Comparison of ENCODE assay signal across 8 cellular contexts in the genomic region with DNA sequence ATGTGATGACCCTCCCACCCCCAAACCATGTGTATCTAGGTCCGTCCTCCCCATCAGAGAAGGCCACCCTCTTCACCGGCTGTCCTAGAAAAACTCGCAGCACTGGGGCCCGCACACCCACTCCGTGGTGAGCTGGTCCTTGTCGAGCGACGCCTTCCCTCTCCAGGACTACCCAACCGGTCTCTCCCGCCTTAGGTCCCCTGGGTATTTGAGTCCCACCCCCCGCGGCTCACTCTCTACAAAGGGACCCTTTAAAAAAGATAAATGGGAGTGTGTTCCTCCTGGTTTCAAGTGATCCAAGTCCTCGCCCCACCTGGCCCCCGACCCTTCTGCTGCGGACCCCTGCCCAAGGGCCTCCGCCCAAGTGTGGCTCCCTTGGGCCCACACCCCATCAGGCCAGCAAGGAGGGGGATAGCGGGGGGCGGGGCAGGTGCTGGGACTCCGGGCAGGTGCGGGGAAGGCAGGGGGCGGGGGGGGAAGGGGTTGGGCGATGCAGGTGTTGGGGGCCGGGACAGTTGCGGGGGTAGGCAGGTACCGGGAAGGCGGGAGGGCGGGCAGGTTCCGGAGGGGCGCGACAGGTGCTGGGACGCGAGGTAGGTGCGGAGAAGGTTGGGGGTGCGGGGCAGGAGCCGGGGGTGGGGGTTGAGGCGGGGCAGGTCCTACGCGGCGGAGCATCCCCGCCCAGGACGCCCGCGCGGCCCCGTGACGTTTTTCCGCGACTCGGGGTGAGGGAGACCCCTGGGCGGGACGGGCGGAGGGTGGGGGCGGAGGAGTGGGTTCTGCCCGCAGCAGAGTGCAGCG. TPM values are rescaled to one million over a fixed set of nuclear protein-coding genes. Genes with fewer than 3 reads are reported as not detected.
DNase-seq lines count a peak whose midpoint lies in the region; ATAC-seq and TF ChIP-seq lines count a peak whose summit lies in the region.

No MANE protein-coding gene starts in this region.

- H3K9me3 Mint-ChIP-seq in activated CD8-positive, alpha-beta T cell treated with anti-CD3 and anti-CD28 coated beads for 36 hours: no peaks in the 10 kb centered on the region

- H3K27me3 ChIP-seq in SK-N-SH (ENCODE audit: insufficient read depth) (no peaks in the 10 kb centered on the region), iPS-15b (ENCODE audit: control insufficient read depth, insufficient read depth, low read length) (peaks cover 8% of the 10 kb centered on the region), suprapubic skin (no peaks in the 10 kb centered on the region), foreskin keratinocyte (no peaks in the 10 kb centered on the region)

- H3K4me3 ChIP-seq in SK-N-SH (ENCODE audit: low read depth in 2 of 2, low read length in 1 of 2) (peak overlapping the region; percentile 35 to 41; a peak in 3 of 4 replicates), iPS-15b (ENCODE audit: low read depth, low read length) (peak overlapping the region; percentile 48), suprapubic skin (peak overlapping the region; percentile 90)

- H3K36me3 Mint-ChIP-seq in activated CD8-positive, alpha-beta T cell treated with anti-CD3 and anti-CD28 coated beads for 36 hours (ENCODE audit: low read depth): no peaks in the 10 kb centered on the region

- WGBS in SK-N-SH (ENCODE audit: low lambda C conversion rate): 18% methylated on average over 32 of the region's 55 CpGs
- 15% methylated on average over 16 of the region's 55 CpGs for WGBS in suprapubic skin

- peaks cover 12% of the 10 kb centered on the region for H3F3A ChIP-seq in SK-N-SH (replicated peaks; ENCODE audit: insufficient read depth)

- H3K79me2 ChIP-seq in SK-N-SH (ENCODE audit: insufficient read depth): peaks cover 28% of the 10 kb centered on the region; the same call in 1 of the 2 replicates

- H3K27me3 Mint-ChIP-seq in activated CD8-positive, alpha-beta T cell treated with anti-CD3 and anti-CD28 coated beads for 36 hours: no peaks in the 10 kb centered on the region

- no peaks in the 10 kb centered on the region for H3K9me2 ChIP-seq in SK-N-SH

- H3K9me3 ChIP-seq in SK-N-SH (no peaks in the 10 kb centered on the region), iPS-15b (ENCODE audit: control insufficient read depth, insufficient read depth, low read length) (no peaks in the 10 kb centered on the region), suprapubic skin (no peaks in the 10 kb centered on the region)

- no peak for ATAC-seq in SK-N-SH treated with all-trans-retinoic acid at 6 μM for 48 hours
- no peak for ATAC-seq in activated CD8-positive, alpha-beta T cell treated with anti-CD3 and anti-CD28 coated beads for 36 hours
- ATAC-seq in foreskin keratinocyte: no peak

- H3K4me1 ChIP-seq in SK-N-SH (ENCODE audit: control insufficient read depth in 1 of 2, insufficient read depth in 2 of 2, low read depth in 1 of 2, low read length in 1 of 2) (peaks cover 0 to 17% of the 10 kb centered on the region in 2 experiments; a peak in 1 of 4 replicates), iPS-15b (ENCODE audit: control insufficient read depth, insufficient read depth, low read length) (peaks cover 3% of the 10 kb centered on the region), suprapubic skin (peaks cover 35% of the 10 kb centered on the region), foreskin keratinocyte (no peaks in the 10 kb centered on the region)

- no peak for TF ChIP-seq POLR2A in suprapubic skin (IDR thresholded peaks at IDR 0.05)

- H3K4me1 Mint-ChIP-seq in activated CD8-positive, alpha-beta T cell treated with anti-CD3 and anti-CD28 coated beads for 36 hours (ENCODE audit: low read depth): peaks cover 23% of the 10 kb centered on the region

- intact Hi-C loops in activated CD8-positive, alpha-beta T cell treated with anti-CD3 and anti-CD28 coated beads for 36 hours (cut with micrococcal nuclease): no loop called here

- peak overlapping the region; percentile 42 for H3K4me3 Mint-ChIP-seq in activated CD8-positive, alpha-beta T cell treated with anti-CD3 and anti-CD28 coated beads for 36 hours

- H3K27ac ChIP-seq in SK-N-SH (ENCODE audit: low read depth in 2 of 2, low read length in 1 of 2) (no peak overlapping the region), suprapubic skin (peak overlapping the region; percentile 67), foreskin keratinocyte (no peak overlapping the region)

- TF ChIP-seq CTCF in SK-N-SH (IDR thresholded peaks at IDR 0.05): no peak
- TF ChIP-seq CTCF in activated CD8-positive, alpha-beta T cell treated with anti-CD3 and anti-CD28 coated beads for 36 hours (IDR thresholded peaks at IDR 0.05): no peak
- TF ChIP-seq CTCF in suprapubic skin (IDR thresholded peaks at IDR 0.05): no peak
- TF ChIP-seq CTCF in foreskin keratinocyte (conservative IDR thresholded peaks at IDR 0.05): no peak

- no peak overlapping the region for H2AFZ ChIP-seq in SK-N-SH (ENCODE audit: low read depth)

- POLR2A ChIA-PET in SK-N-SH (lab: Yijun Ruan, JAX): interaction anchor here (0.7 to 1.0 kb wide), 2 partner anchors 12 to 14 kb away, joined by 3 to 7 read pairs; partner anchors contain the start of gene EHMT1
- POLR2A ChIA-PET in activated CD8-positive, alpha-beta T cell treated with anti-CD3 and anti-CD28 coated beads for 36 hours (lab: Charles Lee): interaction anchor here (1.7 kb wide), 1 partner anchor 13 kb away, joined by 7 read pairs; the partner anchor contains the start of gene ZMYND19

- DNase-seq in SK-N-SH: no peak
- DNase-seq in activated CD8-positive, alpha-beta T cell treated with anti-CD3 and anti-CD28 coated beads for 36 hours: no peak
- no peak for DNase-seq in suprapubic skin (ENCODE audit: low spot score in 2 of 2)
- DNase-seq in DMS 273 treated with DMSO at 0.1 percent for 48 hours (lab: John Stamatoyannopoulos, UW): no peak
- DNase-seq in COLO829 (ENCODE audit: low spot score): no peak
- DNase-seq in foreskin keratinocyte: no peak

- peak overlapping the region; percentile 28; the same call in 1 of the 2 replicates for H3K4me2 ChIP-seq in SK-N-SH

- H3K36me3 ChIP-seq in SK-N-SH (replicated peaks in 1 of 2; ENCODE audit: control insufficient read depth in 1 of 2, insufficient read depth in 2 of 2, low read length in 1 of 2) (no peaks in the 10 kb centered on the region), iPS-15b (ENCODE audit: control insufficient read depth, insufficient read depth, low read length) (no peaks in the 10 kb centered on the region), suprapubic skin (no peaks in the 10 kb centered on the region)

- TF ChIP-seq EP300 in SK-N-SH (IDR thresholded peaks at IDR 0.05; ENCODE audit: borderline replicate concordance in 1 of 2, low read depth in 1 of 2, low read length in 1 of 2): no peak
- no peak for TF ChIP-seq EP300 in suprapubic skin (IDR thresholded peaks at IDR 0.05)

- no peaks in the 10 kb centered on the region; the same call in 1 of the 2 replicates for H4K20me1 ChIP-seq in SK-N-SH (ENCODE audit: insufficient read depth)

- no peak overlapping the region for H3K27ac Mint-ChIP-seq in activated CD8-positive, alpha-beta T cell treated with anti-CD3 and anti-CD28 coated beads for 36 hours

- CTCF ChIA-PET in SK-N-SH (lab: Yijun Ruan, JAX): interaction anchor here (0.7 to 1.6 kb wide), 2 partner anchors 14 to 25 kb away, joined by 3 read pairs; partner anchors contain the start of gene ZMYND19
- CTCF ChIA-PET in activated CD8-positive, alpha-beta T cell treated with anti-CD3 and anti-CD28 coated beads for 36 hours (lab: Charles Lee): no interaction called here

- H3K9ac ChIP-seq in SK-N-SH (no peak overlapping the region), iPS-15b (ENCODE audit: low read depth, low read length) (no peak overlapping the region)

- TF ChIP-seq RAD21 in SK-N-SH (IDR thresholded peaks at IDR 0.05; ENCODE audit: low read length): no peak

TF ChIP-seq in SK-N-SH, 30 proteins besides CTCF, POLR2A, EP300 and RAD21 (continues in another document):
- TF ChIP-seq RFX5 (IDR thresholded peaks at IDR 0.05; ENCODE audit: low read length): no peak

TF ChIP-seq in SK-N-SH treated with all-trans-retinoic acid at 6 μM for 48 hours, 23 proteins besides CTCF, POLR2A, EP300 and RAD21:
- TF ChIP-seq ZC3H10 (CRISPR knock-in tag; IDR thresholded peaks at IDR 0.05): no peak

RNA-seq across cellular contexts. Expression of gene ARRDC1, which starts 0.9 kb away (rescaled TPM):
- polyA plus RNA-seq in SK-N-SH (2012; rRNA removed): 49.7 and 54.8 TPM in 2 replicates
- polyA plus RNA-seq in SK-N-SH (2012; cell fraction: cytosol; rRNA removed): 16.9 and 27.5 TPM in 2 replicates
- 230 and 242 TPM in 2 replicates for polyA plus RNA-seq in SK-N-SH (2012; cell fraction: nucleus; rRNA removed)
- total RNA-seq in activated CD8-positive, alpha-beta T cell treated with anti-CD3 and anti-CD28 coated beads for 36 hours: 10 to 100 TPM; 29.0 TPM
- total RNA-seq in suprapubic skin: 100 to 1,000 TPM in 1 of 4 donors, 10 to 100 TPM in 3; 79.2 to 143 (median 85.8) TPM
- total RNA-seq in foreskin keratinocyte: 72.3 and 81.9 TPM in 2 replicates
- polyA plus RNA-seq in foreskin keratinocyte: 103 and 119 TPM in 2 replicates

RNA-seq across cellular contexts. Expression of gene ZMYND19, which starts 14.2 kb away (rescaled TPM):
- polyA plus RNA-seq in SK-N-SH (2012; rRNA removed) (39.3 and 43.1 TPM in 2 replicates), foreskin keratinocyte (51.4 and 64.6 TPM in 2 replicates)
- polyA plus RNA-seq in SK-N-SH (2012; cell fraction: cytosol; rRNA removed): 26.8 and 33.2 TPM in 2 replicates
- polyA plus RNA-seq in SK-N-SH (2012; cell fraction: nucleus; rRNA removed): 68.6 and 77.5 TPM in 2 replicates
- 10 to 100 TPM; 45.9 to 46.5 TPM for total RNA-seq in activated CD8-positive, alpha-beta T cell treated with anti-CD3 and anti-CD28 coated beads for 36 hours
- total RNA-seq in suprapubic skin (10 to 100 TPM; 19.2 to 39.4 (median 28.3) TPM), foreskin keratinocyte (41.8 and 56.1 TPM in 2 replicates)

RNA-seq across cellular contexts. Expression of gene EHMT1, which starts 14.3 kb away (rescaled TPM):
- 38.3 and 39.5 TPM in 2 replicates for polyA plus RNA-seq in SK-N-SH (2012; rRNA removed)
- polyA plus RNA-seq in SK-N-SH (2012; cell fraction: cytosol; rRNA removed): 21.7 and 29.5 TPM in 2 replicates
- polyA plus RNA-seq in SK-N-SH (2012; cell fraction: nucleus; rRNA removed): 140 and 184 TPM in 2 replicates
- total RNA-seq in activated CD8-positive, alpha-beta T cell treated with anti-CD3 and anti-CD28 coated beads for 36 hours: 10 to 100 TPM; 62.1 to 67.1 TPM
- total RNA-seq in suprapubic skin: 100 to 1,000 TPM in 1 of 4 donors, 10 to 100 TPM in 3; 77.1 to 149 (median 86.6) TPM
- 38.1 and 45.3 TPM in 2 replicates for total RNA-seq in foreskin keratinocyte
- 20.2 and 22.8 TPM in 2 replicates for polyA plus RNA-seq in foreskin keratinocyte

RNA-seq across cellular contexts. Expression of gene DPH7, which starts 25.8 kb away (rescaled TPM):
- 59.9 and 84.3 TPM in 2 replicates for polyA plus RNA-seq in SK-N-SH (2012; rRNA removed)
- 19.4 and 28.3 TPM in 2 replicates for polyA plus RNA-seq in SK-N-SH (2012; cell fraction: cytosol; rRNA removed)
- 390 and 417 TPM in 2 replicates for polyA plus RNA-seq in SK-N-SH (2012; cell fraction: nucleus; rRNA removed)
- total RNA-seq in activated CD8-positive, alpha-beta T cell treated with anti-CD3 and anti-CD28 coated beads for 36 hours: 10 to 100 TPM; 33.7 to 35.0 TPM
- total RNA-seq in suprapubic skin: 10 to 100 TPM; 26.8 to 64.8 (median 34.1) TPM
- total RNA-seq in foreskin keratinocyte: 29.6 and 30.2 TPM in 2 replicates
- 27.2 and 28.9 TPM in 2 replicates for polyA plus RNA-seq in foreskin keratinocyte

RNA-seq across cellular contexts. Expression of gene MRPL41, which starts 52.9 kb away (rescaled TPM):
- 39.4 and 58.9 TPM in 2 replicates for polyA plus RNA-seq in SK-N-SH (2012; rRNA removed)
- polyA plus RNA-seq in SK-N-SH (2012; cell fraction: cytosol; rRNA removed): 32.3 and 39.9 TPM in 2 replicates
- 29.5 and 53.2 TPM in 2 replicates for polyA plus RNA-seq in SK-N-SH (2012; cell fraction: nucleus; rRNA removed)
- total RNA-seq in activated CD8-positive, alpha-beta T cell treated with anti-CD3 and anti-CD28 coated beads for 36 hours: 10 to 100 TPM; 42.8 to 43.9 TPM
- total RNA-seq in suprapubic skin: 10 to 100 TPM; 44.1 to 70.0 (median 55.3) TPM
- 53.2 and 55.8 TPM in 2 replicates for total RNA-seq in foreskin keratinocyte
- 80.9 and 88.0 TPM in 2 replicates for polyA plus RNA-seq in foreskin keratinocyte

Comparison
In these comparisons a context has a peak if more than half of its experiments do, and no peak if none do; other contexts are left out.
1. H3K4me3 ChIP-seq: peak in every context shown above with its lines; median percentile 90 in suprapubic skin; 48 in iPS-15b; 38 in SK-N-SH.